Comparison of ENCODE assay signal across 27 cellular contexts in genomic region chr14:58068306-58068705, GRCh38.
"Had no signal": no experiment of that assay in that cellular context is flagged by ENCODE, and none has a peak within 500 bp of the region (broad histone marks: within the 10 kb centered on the region; RNA-seq: fewer than 3 reads in every experiment).

No MANE protein-coding gene starts in this region.

- H3K9me3 ChIP-seq: colonic mucosa, esophagus muscularis mucosa, esophagus squamous epithelium, gastrocnemius medialis, gastroesophageal sphincter, heart left ventricle, heart right ventricle had no signal

- DNase-seq: colonic mucosa; cortex of kidney; dermis blood vessel endothelial cell; dorsolateral prefrontal cortex; effector CD4-positive, alpha-beta T cell; effector CD8-positive, alpha-beta T cell; effector memory CD4-positive, alpha-beta T cell; effector memory CD8-positive, alpha-beta T cell; endodermal cell; erythroblast; esophagus squamous epithelium; foreskin fibroblast; foreskin keratinocyte; foreskin melanocyte; gastrocnemius medialis; glutamatergic neuron; head of caudate nucleus; heart left ventricle; heart right ventricle had no signal

- H3K4me3 ChIP-seq: colonic mucosa, coronary artery, dorsolateral prefrontal cortex, esophagus muscularis mucosa, esophagus squamous epithelium, gastrocnemius medialis, gastroesophageal sphincter, heart left ventricle, heart right ventricle had no signal

- H3K36me3 ChIP-seq: colonic mucosa, esophagus muscularis mucosa, esophagus squamous epithelium, gastrocnemius medialis had no signal

- FAIRE-seq: colon, endometrium, endothelial cell of umbilical vein, frontal cortex had no signal

- H3K27me3 ChIP-seq: colonic mucosa, dorsolateral prefrontal cortex, esophagus muscularis mucosa, esophagus squamous epithelium, foreskin keratinocyte, gastrocnemius medialis, gastroesophageal sphincter, heart left ventricle, heart right ventricle had no signal

- H3K27ac ChIP-seq: colonic mucosa, coronary artery, dorsolateral prefrontal cortex, epithelial cell of prostate, esophagus muscularis mucosa, esophagus squamous epithelium, foreskin keratinocyte, gastrocnemius medialis, gastroesophageal sphincter, heart left ventricle, heart right ventricle had no signal
